In genomic region chr2:135741043-135741394, GRCh38 we compare ENCODE assay signal across 9 cellular contexts. TPM values are rescaled to one million over a fixed set of nuclear protein-coding genes. Genes with fewer than 3 reads are reported as not detected.
A peak's percentile ranks its signal among the peaks of the same experiment; 100 is the strongest.
DNase-seq lines count a peak whose midpoint lies in the region; ATAC-seq and TF ChIP-seq lines count a peak whose summit lies in the region.
"Had no signal": no experiment of that assay in that cellular context is flagged by ENCODE, and none has a peak within 500 bp of the region (broad histone marks: within the 10 kb centered on the region; RNA-seq: fewer than 3 reads in every experiment).

No MANE protein-coding gene starts in this region.

- peak overlapping the region; percentile 95 for H2AFZ ChIP-seq in IMR-90 (replicated peaks; ENCODE audit: low read length, poor library complexity)

- CTCF ChIA-PET in IMR-90 (lab: Yijun Ruan, JAX), result interaction anchor here (1.1 to 1.7 kb wide), 3 partner anchors 9 to 31 kb away, joined by 3 to 6 read pairs (median 3); no protein-coding TSS in a partner anchor

- H3K4ac ChIP-seq in IMR-90 (ENCODE audit: low read depth, low read length), result peak overlapping the region; percentile 68; the same call in 1 of the 2 replicates

- no peak for TF ChIP-seq RAD21 in IMR-90 (IDR thresholded peaks at IDR 0.05; ENCODE audit: low read length)

- H3K36me3 ChIP-seq in IMR-90 (ENCODE audit: control insufficient read depth, insufficient read depth, low read length) (peaks cover 3% of the 10 kb centered on the region), left lung (no peaks in the 10 kb centered on the region), H7 (replicated peaks; ENCODE audit: control insufficient read depth, insufficient read depth, low read length) (no peaks in the 10 kb centered on the region)
- H3K36me3 ChIP-seq: cardiac muscle cell had no signal

- H3K79me1 ChIP-seq in IMR-90 (ENCODE audit: low read depth in 1 of 2, low read length in 2 of 2), result peaks cover 5 to 15% of the 10 kb centered on the region in 2 experiments; a peak in 3 of 4 replicates

- DNase-seq in IMR-90 (no peak), left lung (no peak), germinal center (ENCODE audit: low spot score) (no peak), H7 (no peak), NCI-H2029 treated with DMSO at 0.1 percent for 48 hours (lab: John Stamatoyannopoulos, UW) (no peak)
- no peak for DNase-seq in activated naive CD8-positive, alpha-beta T cell treated with anti-CD3 and anti-CD28 coated beads for 36 hours
- DNase-seq in activated T-cell treated with anti-CD3 and anti-CD28 coated beads, Interleukin-2, amount 50 U/mL, for 1 hour, result no peak

- peak overlapping the region; percentile 50 for H2BK120ac ChIP-seq in IMR-90 (ENCODE audit: low read depth, low read length)

- no peak overlapping the region for H2AK5ac ChIP-seq in IMR-90 (ENCODE audit: low read depth, low read length)

- H4K8ac ChIP-seq in IMR-90 (ENCODE audit: low read depth in 2 of 2, low read length in 2 of 2), result peak overlapping the region; percentile 45 to 99

- dilution Hi-C loops in IMR-90 (cut with HindIII; ENCODE audit: low sequenced_read_pairs, unreplicated experiment), result no loop called here

- no peak overlapping the region for H3K4me3 ChIP-seq in IMR-90 (ENCODE audit: insufficient read depth, low read depth, low read length)
- peak overlapping the region in 1 of 2 donors; percentile 78 for H3K4me3 ChIP-seq in left lung
- H3K4me3 ChIP-seq in H7 (ENCODE audit: insufficient read depth, low read depth, low read length), result no peak overlapping the region

- peak overlapping the region; percentile 62 for H2AK9ac ChIP-seq in IMR-90 (replicated peaks; ENCODE audit: low read depth, low read length, poor library complexity)

- no peaks in the 10 kb centered on the region for H3K27me3 ChIP-seq in IMR-90 (ENCODE audit: control insufficient read depth, insufficient read depth, low read length)
- no peaks in the 10 kb centered on the region for H3K27me3 ChIP-seq in left lung
- H3K27me3 ChIP-seq in H7 (ENCODE audit: control insufficient read depth, insufficient read depth, low read length), result no peaks in the 10 kb centered on the region
- H3K27me3 ChIP-seq: cardiac muscle cell had no signal

- no peak overlapping the region for H3K56ac ChIP-seq in IMR-90 (ENCODE audit: extremely low read depth, insufficient read depth, low read length)

- H2BK20ac ChIP-seq in IMR-90 (ENCODE audit: low read depth, low read length), result peak overlapping the region; percentile 65

- 90% methylated on average over 4 of the region's 11 CpGs; no CpG with 5 or more reads in 1 of the 2 experiments for WGBS in IMR-90 (ENCODE audit: extremely low coverage in 2 of 2, insufficient read length in 1 of 2), 2 experiments

- no peak overlapping the region for H3K4me2 ChIP-seq in IMR-90 (ENCODE audit: low read depth, low read length)

- intact Hi-C loops in IMR-90 (cut with micrococcal nuclease) (loop anchor here (5.0 kb wide), 1 partner anchor 689 kb away; the partner anchor contains the start of gene RAB3GAP1), left lung (cut with DNase I) (no loop called here)

- no peaks in the 10 kb centered on the region for H3K27me3 Mint-ChIP-seq in activated naive CD8-positive, alpha-beta T cell treated with anti-CD3 and anti-CD28 coated beads for 36 hours
- H3K27me3 Mint-ChIP-seq in stimulated activated memory B cell treated with anti-CD40 and anti-IgM and Interleukin-4, amounts not matched to agents 10 μg/mL and 1 μg/mL and 100 μg/mL, for 72 hours, result no peaks in the 10 kb centered on the region

- peak overlapping the region; percentile 98 for H3K27ac Mint-ChIP-seq in activated naive CD8-positive, alpha-beta T cell treated with anti-CD3 and anti-CD28 coated beads for 36 hours
- H3K27ac Mint-ChIP-seq in stimulated activated memory B cell treated with anti-CD40 and anti-IgM and Interleukin-4, amounts not matched to agents 10 μg/mL and 1 μg/mL and 100 μg/mL, for 72 hours, result peak overlapping the region; percentile 94

- peaks cover 23% of the 10 kb centered on the region for H3K4me1 Mint-ChIP-seq in activated naive CD8-positive, alpha-beta T cell treated with anti-CD3 and anti-CD28 coated beads for 36 hours
- peaks cover 19% of the 10 kb centered on the region for H3K4me1 Mint-ChIP-seq in stimulated activated memory B cell treated with anti-CD40 and anti-IgM and Interleukin-4, amounts not matched to agents 10 μg/mL and 1 μg/mL and 100 μg/mL, for 72 hours

- no peak for TF ChIP-seq CTCF in IMR-90 (conservative IDR thresholded peaks at IDR 0.05; ENCODE audit: low read depth, low read length)
- no peak for TF ChIP-seq CTCF in left lung (IDR thresholded peaks at IDR 0.05)

- in situ Hi-C loops in IMR-90 (cut with MboI; ENCODE audit: low sequenced_read_pairs), result no loop called here

- no peak for TF ChIP-seq POLR2A in IMR-90 (IDR thresholded peaks at IDR 0.05; ENCODE audit: low read depth, low read length)

- no peak overlapping the region for H3K23ac ChIP-seq in IMR-90 (ENCODE audit: low read depth, low read length)

- H3K18ac ChIP-seq in IMR-90 (ENCODE audit: low read depth, low read length), result no peak overlapping the region

- H3K27ac ChIP-seq in IMR-90 (ENCODE audit: insufficient read depth, low read length) (no peak overlapping the region), left lung (peak overlapping the region; percentile 97 to 100)

- H3K36me3 Mint-ChIP-seq in activated naive CD8-positive, alpha-beta T cell treated with anti-CD3 and anti-CD28 coated beads for 36 hours, result peaks cover 18% of the 10 kb centered on the region
- H3K36me3 Mint-ChIP-seq in stimulated activated memory B cell treated with anti-CD40 and anti-IgM and Interleukin-4, amounts not matched to agents 10 μg/mL and 1 μg/mL and 100 μg/mL, for 72 hours, result peaks cover 7% of the 10 kb centered on the region

- peaks cover 8% of the 10 kb centered on the region for H3K4me1 ChIP-seq in IMR-90 (ENCODE audit: control insufficient read depth, insufficient read depth, low read length)
- H3K4me1 ChIP-seq in left lung, result peaks cover 12 to 32% of the 10 kb centered on the region in 2 donors

- H3K9me1 ChIP-seq in IMR-90 (ENCODE audit: insufficient read depth, low read length), result peaks cover 3% of the 10 kb centered on the region; the same call in 1 of the 2 replicates

- H3K4me3 Mint-ChIP-seq in activated naive CD8-positive, alpha-beta T cell treated with anti-CD3 and anti-CD28 coated beads for 36 hours, result peak overlapping the region; percentile 97
- no peak overlapping the region for H3K4me3 Mint-ChIP-seq in stimulated activated memory B cell treated with anti-CD40 and anti-IgM and Interleukin-4, amounts not matched to agents 10 μg/mL and 1 μg/mL and 100 μg/mL, for 72 hours

- no peak for ATAC-seq in IMR-90 (ENCODE audit: low read depth)
- ATAC-seq in left lung, result no peak
- no peak for ATAC-seq in stimulated activated memory B cell treated with anti-CD40 and anti-IgM and Interleukin-4, amounts not matched to agents 10 μg/mL and 1 μg/mL and 100 μg/mL, for 72 hours

- H3K9ac ChIP-seq in IMR-90 (ENCODE audit: low read depth, low read length), result no peak overlapping the region

- no TSS peak for BruUV-seq in IMR-90 (replicated peaks; lab: Mats Ljungman, UMichigan)

- H4K91ac ChIP-seq in IMR-90 (ENCODE audit: insufficient read depth, low read depth, low read length), result no peak overlapping the region

- H3K9me3 ChIP-seq in IMR-90 (ENCODE audit: control insufficient read depth, insufficient read depth, low read length), result no peaks in the 10 kb centered on the region
- no peaks in the 10 kb centered on the region for H3K9me3 ChIP-seq in left lung

- 0 out of 3 replicates have a peak overlapping the region, but pooled peaks have one; percentile 1 for H2BK15ac ChIP-seq in IMR-90 (ENCODE audit: low read depth, low read length)

- no peak overlapping the region for H3K14ac ChIP-seq in IMR-90 (replicated peaks; ENCODE audit: low read depth, low read length)

- POLR2A ChIA-PET in IMR-90 (lab: Charles Lee; ENCODE audit: unreplicated experiment), result interaction anchor here (0.6 kb wide), 1 partner anchor 96 kb away, joined by 3 read pairs; the partner anchor contains the start of gene LCT

- peak overlapping the region; percentile 79 for H4K5ac ChIP-seq in IMR-90 (ENCODE audit: low read depth, low read length)

- H2BK5ac ChIP-seq in IMR-90 (ENCODE audit: low read depth, low read length, poor library complexity, severe bottlenecking), result no peak overlapping the region

- peaks cover 1% of the 10 kb centered on the region for H3K9me3 Mint-ChIP-seq in activated naive CD8-positive, alpha-beta T cell treated with anti-CD3 and anti-CD28 coated beads for 36 hours
- H3K9me3 Mint-ChIP-seq in stimulated activated memory B cell treated with anti-CD40 and anti-IgM and Interleukin-4, amounts not matched to agents 10 μg/mL and 1 μg/mL and 100 μg/mL, for 72 hours, result no peaks in the 10 kb centered on the region

- H4K20me1 ChIP-seq in IMR-90 (ENCODE audit: insufficient read depth, low read length), result peaks cover 20% of the 10 kb centered on the region; the same call in 1 of the 2 replicates

TF ChIP-seq in IMR-90, 13 proteins besides CTCF, POLR2A, EP300 and RAD21:
- TF ChIP-seq NFE2L2 (IDR thresholded peaks at IDR 0.05; ENCODE audit: low read depth, low read length), result 0 out of 2 replicates have a peak, but pooled peaks have one; percentile 16
- TF ChIP-seq USF2 (IDR thresholded peaks at IDR 0.05; ENCODE audit: low read depth, low read length), result no peak

RNA-seq across cellular contexts. Expression of gene UBXN4, which starts 0.6 kb away (rescaled TPM):
- total RNA-seq in IMR-90 (2012; rRNA removed) (49.1 and 64.7 TPM in 2 replicates), left lung (100 to 1,000 TPM in 1 of 2 donors, 10 to 100 TPM in 1; 88.8 to 114 TPM)
- 39.1 and 48.1 TPM in 2 replicates for polyA plus RNA-seq in IMR-90 (2012; rRNA removed)
- 8.1 and 14.9 TPM in 2 replicates for polyA plus RNA-seq in IMR-90 (2012; cell fraction: cytosol; rRNA removed)
- polyA plus RNA-seq in IMR-90 (2012; cell fraction: nucleus; rRNA removed; ENCODE audit: low replicate concordance), result 19.8 and 128 TPM in 2 replicates
- total RNA-seq in activated naive CD8-positive, alpha-beta T cell treated with anti-CD3 and anti-CD28 coated beads for 36 hours, result 10 to 100 TPM; 70.6 to 81.8 TPM
- total RNA-seq in H7 (2014; rRNA removed; shearing (Covaris generic)), result 56.5 and 59.7 TPM in 2 replicates
